ENCODE assay signal across 9 cellular contexts in genomic region chr10:30028006-30028441, GRCh38. TPM values are rescaled to one million over a fixed set of nuclear protein-coding genes. Genes with fewer than 3 reads are reported as not detected.
DNase-seq lines count a peak whose midpoint lies in the region; ATAC-seq and TF ChIP-seq lines count a peak whose summit lies in the region.
"Had no signal": no experiment of that assay in that cellular context is flagged by ENCODE, and none has a peak within 500 bp of the region (broad histone marks: within the 10 kb centered on the region; RNA-seq: fewer than 3 reads in every experiment).

No MANE protein-coding gene starts in this region.

- peaks cover 39% of the 10 kb centered on the region for H3K4me1 Mint-ChIP-seq in activated naive CD4-positive, alpha-beta T cell treated with anti-CD3 and anti-CD28 coated beads, Interleukin-2, amount 50 U/mL, for 24 hours

- no peaks in the 10 kb centered on the region for H3K27me3 ChIP-seq in tibial nerve

- H3K36me3 ChIP-seq in tibial nerve: no peaks in the 10 kb centered on the region

- WGBS in tibial nerve, 2 donors: 30 to 37% methylated on average over 7 to 8 of the region's 8 CpGs

- H3K9me3 ChIP-seq in tibial nerve: no peaks in the 10 kb centered on the region

- TF ChIP-seq EP300 in tibial nerve (IDR thresholded peaks at IDR 0.05): peak in 1 of 2 donors; percentile 49

- DNase-seq in activated gamma-delta T cell treated with Interleukin-2 at 50 U/mL for 16 hours: peak; percentile 20
- DNase-seq in activated gamma-delta T cell (lab: John Stamatoyannopoulos, UW): no peak
- no peak for DNase-seq in left lobe of liver (ENCODE audit: low spot score)
- peak; percentile 56 to 63 for DNase-seq in tibial nerve (ENCODE audit: low spot score in 2 of 2)
- no peak for DNase-seq in T-helper 9 cell

- peak overlapping the region in 3 of 4 donors; percentile 4 to 71 (median 64) for H3K27ac ChIP-seq in tibial nerve
- H3K27ac ChIP-seq: RWPE1 had no signal

- no peak overlapping the region for H3K4me3 ChIP-seq in tibial nerve

- peak; percentile 11 for ATAC-seq in left lobe of liver
- no peak for ATAC-seq in GM18505 (IDR thresholded peaks at IDR 0.05; ENCODE audit: unreplicated experiment)
- ATAC-seq in HG03460 (IDR thresholded peaks at IDR 0.05; ENCODE audit: unreplicated experiment): no peak

- H3K4me3 Mint-ChIP-seq in activated naive CD4-positive, alpha-beta T cell treated with anti-CD3 and anti-CD28 coated beads, Interleukin-2, amount 50 U/mL, for 24 hours: peak overlapping the region; percentile 83

- peaks cover 0 to 50% (median 14%) of the 10 kb centered on the region in 4 donors for H3K4me1 ChIP-seq in tibial nerve

- no peaks in the 10 kb centered on the region for H3K9me3 Mint-ChIP-seq in activated naive CD4-positive, alpha-beta T cell treated with anti-CD3 and anti-CD28 coated beads, Interleukin-2, amount 50 U/mL, for 24 hours

- TF ChIP-seq CTCF in tibial nerve (IDR thresholded peaks at IDR 0.05): no peak

- H3K27me3 Mint-ChIP-seq in activated naive CD4-positive, alpha-beta T cell treated with anti-CD3 and anti-CD28 coated beads, Interleukin-2, amount 50 U/mL, for 24 hours: peaks cover 42% of the 10 kb centered on the region

- no peak overlapping the region for H3K27ac Mint-ChIP-seq in activated naive CD4-positive, alpha-beta T cell treated with anti-CD3 and anti-CD28 coated beads, Interleukin-2, amount 50 U/mL, for 24 hours

- H3K36me3 Mint-ChIP-seq in activated naive CD4-positive, alpha-beta T cell treated with anti-CD3 and anti-CD28 coated beads, Interleukin-2, amount 50 U/mL, for 24 hours: no peaks in the 10 kb centered on the region

- TF ChIP-seq POLR2A in tibial nerve (IDR thresholded peaks at IDR 0.05): no peak
- no peak for TF ChIP-seq POLR2A in GM18505 (IDR thresholded peaks at IDR 0.05; ENCODE audit: borderline replicate concordance, extremely low read depth, insufficient read depth, insufficient read length)

RNA-seq across cellular contexts. Expression of gene JCAD, which starts 31.4 kb away (rescaled TPM):
- total RNA-seq in left lobe of liver: 4.2 TPM
- total RNA-seq in tibial nerve: 10 to 100 TPM; 30.0 to 65.3 (median 44.2) TPM

Comparison
In these comparisons a context has a peak if more than half of its experiments do, and no peak if none do; other contexts are left out.
1. DNase-seq: peak in activated gamma-delta T cell treated with Interleukin-2 at 50 U/mL for 16 hours (single experiment) and tibial nerve (2 of 2); none in activated gamma-delta T cell (single experiment), left lobe of liver (single experiment) and T-helper 9 cell (single experiment).